In genomic region chr3:76043746-76044145, GRCh38 we compare ENCODE assay signal across 1 cellular context.
TF ChIP-seq lines count a peak whose summit lies in the region.

No MANE protein-coding gene starts in this region.

TF ChIP-seq in WTC11, 78 proteins besides CTCF, POLR2A, EP300 and RAD21 (continued from another document):
- no peak for TF ChIP-seq JUN (CRISPR knock-in tag; IDR thresholded peaks at IDR 0.05)
- no peak for TF ChIP-seq ZNF281 (CRISPR knock-in tag; IDR thresholded peaks at IDR 0.05)
- no peak for TF ChIP-seq TCF7 (CRISPR knock-in tag; IDR thresholded peaks at IDR 0.05; ENCODE audit: low read depth)
- TF ChIP-seq JAZF1 (CRISPR knock-in tag; IDR thresholded peaks at IDR 0.05) = peak; percentile 85; the same call in 1 of the 2 replicates
- TF ChIP-seq RELA (CRISPR knock-in tag; IDR thresholded peaks at IDR 0.05; ENCODE audit: borderline replicate concordance) = no peak
- no peak for TF ChIP-seq NFYB (CRISPR knock-in tag; conservative IDR thresholded peaks at IDR 0.05; ENCODE audit: low read depth)
- TF ChIP-seq AFF4 (CRISPR knock-in tag; IDR thresholded peaks at IDR 0.05; ENCODE audit: borderline replicate concordance) = peak; percentile 84; the same call in 1 of the 2 replicates
- TF ChIP-seq FOXP1 (CRISPR knock-in tag; IDR thresholded peaks at IDR 0.05; ENCODE audit: borderline replicate concordance) = no peak
- TF ChIP-seq ZNF317 (CRISPR knock-in tag; IDR thresholded peaks at IDR 0.05; ENCODE audit: borderline replicate concordance, low read depth) = no peak
- TF ChIP-seq E2F5 (CRISPR knock-in tag; IDR thresholded peaks at IDR 0.05) = no peak
- TF ChIP-seq SMAD3 (CRISPR knock-in tag; IDR thresholded peaks at IDR 0.05; ENCODE audit: borderline replicate concordance) = peak; percentile 23; the same call in 1 of the 2 replicates
- peak; percentile 81; the same call in 1 of the 2 replicates for TF ChIP-seq FOXJ3 (CRISPR knock-in tag; IDR thresholded peaks at IDR 0.05; ENCODE audit: borderline replicate concordance)
- TF ChIP-seq NR2C2 (CRISPR knock-in tag; IDR thresholded peaks at IDR 0.05) = no peak
- TF ChIP-seq OVOL2 (CRISPR knock-in tag; IDR thresholded peaks at IDR 0.05; ENCODE audit: borderline replicate concordance) = no peak
- peak; percentile 82; the same call in 1 of the 2 replicates for TF ChIP-seq FOXK1 (CRISPR knock-in tag; IDR thresholded peaks at IDR 0.05)
